ENCODE assay signal across 33 cellular contexts in the genomic region with DNA sequence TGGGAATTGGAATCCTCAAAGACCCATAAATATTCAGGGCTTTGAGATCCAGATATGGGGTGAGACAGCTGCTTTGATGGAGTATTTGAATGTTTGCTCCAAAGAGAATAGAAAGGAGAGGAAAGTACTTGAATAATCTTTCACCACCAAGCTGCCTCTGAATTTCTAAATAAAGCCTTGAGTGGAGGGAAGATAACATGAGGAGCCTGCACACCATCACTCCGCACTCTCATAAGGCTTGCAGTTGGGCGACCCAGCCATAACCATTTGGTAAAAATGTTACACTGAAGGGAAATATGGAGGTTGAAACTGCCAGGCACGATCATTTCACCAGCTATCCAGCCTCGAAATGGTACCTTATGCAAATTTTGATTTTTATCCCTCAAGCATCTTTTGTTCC. TPM values are rescaled to one million over a fixed set of nuclear protein-coding genes. Genes with fewer than 3 reads are reported as not detected.
"Had no signal": no experiment of that assay in that cellular context is flagged by ENCODE, and none has a peak within 500 bp of the region (broad histone marks: within the 10 kb centered on the region; RNA-seq: fewer than 3 reads in every experiment).

No MANE protein-coding gene starts in this region.

- H3K36me3 Mint-ChIP-seq: activated CD4-positive, alpha-beta memory T cell treated with anti-CD3 and anti-CD28 coated beads for 36 hours; activated CD8-positive, alpha-beta memory T cell treated with anti-CD3 and anti-CD28 coated beads, Interleukin-2, amount 10 ng/mL, durations not matched to agents 7 days and 5 days; activated naive CD4-positive, alpha-beta T cell treated with anti-CD3 and anti-CD28 coated beads, Interleukin-2, amount 50 U/mL, for 24 hours; activated naive CD8-positive, alpha-beta T cell treated with anti-CD3 and anti-CD28 coated beads for 36 hours had no signal

- H3K9me3 ChIP-seq: adrenal gland, body of pancreas, esophagus muscularis mucosa, gastrocnemius medialis had no signal

- H3K4me3 Mint-ChIP-seq: activated CD4-positive, alpha-beta memory T cell treated with anti-CD3 and anti-CD28 coated beads for 36 hours; activated CD4-positive, alpha-beta T cell treated with anti-CD3 and anti-CD28 coated beads for 36 hours; activated CD4-positive, alpha-beta T cell treated with anti-CD3 and anti-CD28 coated beads, Interleukin-2, amount 10 ng/mL, durations not matched to agents 24 days and 14 days; activated CD8-positive, alpha-beta memory T cell treated with anti-CD3 and anti-CD28 coated beads, Interleukin-2, amount 10 ng/mL, durations not matched to agents 7 days and 5 days; activated CD8-positive, alpha-beta T cell treated with anti-CD3 and anti-CD28 coated beads, Interleukin-2, amount 10 ng/mL, durations not matched to agents 7 days and 5 days; activated naive CD4-positive, alpha-beta T cell treated with anti-CD3 and anti-CD28 coated beads for 36 hours; activated naive CD4-positive, alpha-beta T cell treated with anti-CD3 and anti-CD28 coated beads, Interleukin-2, amount 50 U/mL, for 24 hours; activated naive CD8-positive, alpha-beta T cell treated with anti-CD3 and anti-CD28 coated beads for 36 hours; activated naive CD8-positive, alpha-beta T cell treated with anti-CD3 and anti-CD28 coated beads, Interleukin-2, amount 50 U/mL, for 24 hours; activated T-helper 1 cell treated with anti-CD3 and anti-CD28 coated beads, Interleukin-12 subunit alpha, Interleukin-12 subunit beta, Interleukin-2, Interleukin-4 antibody, amounts not matched to agents 30 ng/mL and 10 ng/mL and 1 ng/mL, durations not matched to agents 14 hours and 24 hours and 36 hours; central memory CD8-positive, alpha-beta T cell; dendritic cell treated with granulocyte-macrophage colony-stimulating factor and Interleukin-4, amounts not matched to agents 40 ng/mL and 50 ng/mL, for 4 days; endodermal cell had no signal

- H3K9me3 Mint-ChIP-seq: activated CD4-positive, alpha-beta memory T cell treated with anti-CD3 and anti-CD28 coated beads for 36 hours; activated CD4-positive, alpha-beta T cell treated with anti-CD3 and anti-CD28 coated beads, Interleukin-2, amount 10 ng/mL, durations not matched to agents 24 days and 14 days; activated naive CD4-positive, alpha-beta T cell treated with anti-CD3 and anti-CD28 coated beads for 36 hours; activated naive CD4-positive, alpha-beta T cell treated with anti-CD3 and anti-CD28 coated beads, Interleukin-2, amount 50 U/mL, for 24 hours; activated naive CD8-positive, alpha-beta T cell treated with anti-CD3 and anti-CD28 coated beads for 36 hours; activated naive CD8-positive, alpha-beta T cell treated with anti-CD3 and anti-CD28 coated beads, Interleukin-2, amount 50 U/mL, for 24 hours; activated T-helper 1 cell treated with anti-CD3 and anti-CD28 coated beads, Interleukin-12 subunit alpha, Interleukin-12 subunit beta, Interleukin-2, Interleukin-4 antibody, amounts not matched to agents 30 ng/mL and 10 ng/mL and 1 ng/mL, durations not matched to agents 14 hours and 24 hours and 36 hours; activated T-helper 2 cell treated with anti-CD3 and anti-CD28 coated beads, Interferon-gamma antibody, Interleukin-2, Interleukin-4, amounts not matched to agents 10 μg/mL and 5 μg/mL and 100 μg/mL, durations not matched to agents 14 hours and 24 hours and 36 hours; central memory CD8-positive, alpha-beta T cell; dendritic cell treated with granulocyte-macrophage colony-stimulating factor and Interleukin-4, amounts not matched to agents 40 ng/mL and 50 ng/mL, for 4 days; endodermal cell had no signal

- ATAC-seq: activated CD4-positive, alpha-beta T cell treated with anti-CD3 and anti-CD28 coated beads for 36 hours; activated CD8-positive, alpha-beta memory T cell treated with anti-CD3 and anti-CD28 coated beads, Interleukin-2, amount 10 ng/mL, durations not matched to agents 7 days and 5 days; activated CD8-positive, alpha-beta T cell treated with anti-CD3 and anti-CD28 coated beads, Interleukin-2, amount 10 ng/mL, durations not matched to agents 7 days and 5 days; activated naive CD8-positive, alpha-beta T cell treated with anti-CD3 and anti-CD28 coated beads, Interleukin-2, amount 50 U/mL, for 24 hours; body of pancreas; foreskin keratinocyte; gastrocnemius medialis had no signal

- DNase-seq: activated CD4-positive, alpha-beta memory T cell treated with anti-CD3 and anti-CD28 coated beads for 36 hours; activated CD4-positive, alpha-beta T cell treated with anti-CD3 and anti-CD28 coated beads for 36 hours; activated CD4-positive, alpha-beta T cell treated with anti-CD3 and anti-CD28 coated beads, Interleukin-2, amount 10 ng/mL, durations not matched to agents 24 days and 14 days; activated CD4-positive, CD25-positive, alpha-beta regulatory T cell; activated CD4-positive, CD25-positive, alpha-beta regulatory T cell treated with anti-CD3 and anti-CD28 coated beads, Interleukin-2, amount 50 U/mL, for 72 hours; activated CD8-positive, alpha-beta memory T cell treated with anti-CD3 and anti-CD28 coated beads, Interleukin-2, amount 10 ng/mL, durations not matched to agents 7 days and 5 days; activated CD8-positive, alpha-beta memory T cell treated with anti-CD3 and anti-CD28 coated beads, Interleukin-2, amount 50 U/mL, for 4 hours; activated CD8-positive, alpha-beta T cell treated with anti-CD3 and anti-CD28 coated beads, Interleukin-2, amount 10 ng/mL, durations not matched to agents 7 days and 5 days; activated effector memory CD4-positive, alpha-beta T cell treated with anti-CD3 and anti-CD28 coated beads, Interleukin-2, amount 50 U/mL, for 16 hours; activated naive CD4-positive, alpha-beta T cell treated with anti-CD3 and anti-CD28 coated beads for 36 hours; activated naive CD8-positive, alpha-beta T cell treated with anti-CD3 and anti-CD28 coated beads for 36 hours; activated naive CD8-positive, alpha-beta T cell treated with anti-CD3 and anti-CD28 coated beads, Interleukin-2, amount 50 U/mL, for 24 hours; activated T-cell treated with anti-CD3 and anti-CD28 coated beads, Interleukin-2, amount 50 U/mL, for 1 hour; activated T-cell treated with anti-CD3 and anti-CD28 coated beads, Interleukin-2, amount 50 U/mL, for 48 hours; adrenal gland; amygdala; aorta; body of pancreas; dorsolateral prefrontal cortex; effector memory CD4-positive, alpha-beta T cell; endodermal cell; erythroblast; foreskin keratinocyte; gastrocnemius medialis; glutamatergic neuron; T-helper 2 cell had no signal

- H3K27me3 Mint-ChIP-seq: activated naive CD8-positive, alpha-beta T cell treated with anti-CD3 and anti-CD28 coated beads for 36 hours; dendritic cell treated with granulocyte-macrophage colony-stimulating factor and Interleukin-4, amounts not matched to agents 40 ng/mL and 50 ng/mL, for 4 days had no signal

- H3K27ac Mint-ChIP-seq: activated CD4-positive, alpha-beta memory T cell treated with anti-CD3 and anti-CD28 coated beads for 36 hours; activated CD4-positive, alpha-beta T cell treated with anti-CD3 and anti-CD28 coated beads for 36 hours; activated CD4-positive, alpha-beta T cell treated with anti-CD3 and anti-CD28 coated beads, Interleukin-2, amount 10 ng/mL, durations not matched to agents 24 days and 14 days; activated CD8-positive, alpha-beta memory T cell treated with anti-CD3 and anti-CD28 coated beads, Interleukin-2, amount 10 ng/mL, durations not matched to agents 7 days and 5 days; activated CD8-positive, alpha-beta T cell treated with anti-CD3 and anti-CD28 coated beads, Interleukin-2, amount 10 ng/mL, durations not matched to agents 7 days and 5 days; activated naive CD4-positive, alpha-beta T cell treated with anti-CD3 and anti-CD28 coated beads for 36 hours; activated naive CD4-positive, alpha-beta T cell treated with anti-CD3 and anti-CD28 coated beads, Interleukin-2, amount 50 U/mL, for 24 hours; activated naive CD8-positive, alpha-beta T cell treated with anti-CD3 and anti-CD28 coated beads for 36 hours; activated naive CD8-positive, alpha-beta T cell treated with anti-CD3 and anti-CD28 coated beads, Interleukin-2, amount 50 U/mL, for 24 hours; activated T-helper 1 cell treated with anti-CD3 and anti-CD28 coated beads, Interleukin-12 subunit alpha, Interleukin-12 subunit beta, Interleukin-2, Interleukin-4 antibody, amounts not matched to agents 30 ng/mL and 10 ng/mL and 1 ng/mL, durations not matched to agents 14 hours and 24 hours and 36 hours; activated T-helper 2 cell treated with anti-CD3 and anti-CD28 coated beads, Interferon-gamma antibody, Interleukin-2, Interleukin-4, amounts not matched to agents 10 μg/mL and 5 μg/mL and 100 μg/mL, durations not matched to agents 14 hours and 24 hours and 36 hours; endodermal cell had no signal

- H3K27ac ChIP-seq: adrenal gland, body of pancreas, coronary artery, dorsolateral prefrontal cortex, esophagus muscularis mucosa, foreskin keratinocyte, gastrocnemius medialis had no signal

- H3K27me3 ChIP-seq: adrenal gland, body of pancreas, dorsolateral prefrontal cortex, esophagus muscularis mucosa, foreskin keratinocyte, gastrocnemius medialis had no signal

- H3K36me3 ChIP-seq: adrenal gland, esophagus muscularis mucosa, gastrocnemius medialis had no signal

- H3K4me1 Mint-ChIP-seq: activated CD4-positive, alpha-beta T cell treated with anti-CD3 and anti-CD28 coated beads for 36 hours; activated CD4-positive, alpha-beta T cell treated with anti-CD3 and anti-CD28 coated beads, Interleukin-2, amount 10 ng/mL, durations not matched to agents 24 days and 14 days; activated CD8-positive, alpha-beta memory T cell treated with anti-CD3 and anti-CD28 coated beads, Interleukin-2, amount 10 ng/mL, durations not matched to agents 7 days and 5 days; activated naive CD4-positive, alpha-beta T cell treated with anti-CD3 and anti-CD28 coated beads, Interleukin-2, amount 50 U/mL, for 24 hours; activated naive CD8-positive, alpha-beta T cell treated with anti-CD3 and anti-CD28 coated beads for 36 hours; activated naive CD8-positive, alpha-beta T cell treated with anti-CD3 and anti-CD28 coated beads, Interleukin-2, amount 50 U/mL, for 24 hours; central memory CD8-positive, alpha-beta T cell; endodermal cell had no signal

- H3K4me3 ChIP-seq: adrenal gland, body of pancreas, coronary artery, dorsolateral prefrontal cortex, esophagus muscularis mucosa, gastrocnemius medialis had no signal

- H3K4me1 ChIP-seq: adrenal gland, body of pancreas, esophagus muscularis mucosa, foreskin keratinocyte, gastrocnemius medialis had no signal

RNA-seq across cellular contexts. Expression of a gene that starts 38.4 kb away (rescaled TPM):
- total RNA-seq: activated CD4-positive, alpha-beta memory T cell treated with anti-CD3 and anti-CD28 coated beads for 36 hours; activated CD4-positive, alpha-beta T cell treated with anti-CD3 and anti-CD28 coated beads for 36 hours; activated CD4-positive, alpha-beta T cell treated with anti-CD3 and anti-CD28 coated beads, Interleukin-2, amount 10 ng/mL, durations not matched to agents 24 days and 14 days; activated naive CD4-positive, alpha-beta T cell treated with anti-CD3 and anti-CD28 coated beads for 36 hours; activated T-helper 2 cell treated with anti-CD3 and anti-CD28 coated beads, Interferon-gamma antibody, Interleukin-2, Interleukin-4, amounts not matched to agents 10 μg/mL and 5 μg/mL and 100 μg/mL, durations not matched to agents 14 hours and 24 hours and 36 hours; foreskin keratinocyte had no signal
- polyA plus RNA-seq: foreskin keratinocyte had no signal
